In the genomic region with DNA sequence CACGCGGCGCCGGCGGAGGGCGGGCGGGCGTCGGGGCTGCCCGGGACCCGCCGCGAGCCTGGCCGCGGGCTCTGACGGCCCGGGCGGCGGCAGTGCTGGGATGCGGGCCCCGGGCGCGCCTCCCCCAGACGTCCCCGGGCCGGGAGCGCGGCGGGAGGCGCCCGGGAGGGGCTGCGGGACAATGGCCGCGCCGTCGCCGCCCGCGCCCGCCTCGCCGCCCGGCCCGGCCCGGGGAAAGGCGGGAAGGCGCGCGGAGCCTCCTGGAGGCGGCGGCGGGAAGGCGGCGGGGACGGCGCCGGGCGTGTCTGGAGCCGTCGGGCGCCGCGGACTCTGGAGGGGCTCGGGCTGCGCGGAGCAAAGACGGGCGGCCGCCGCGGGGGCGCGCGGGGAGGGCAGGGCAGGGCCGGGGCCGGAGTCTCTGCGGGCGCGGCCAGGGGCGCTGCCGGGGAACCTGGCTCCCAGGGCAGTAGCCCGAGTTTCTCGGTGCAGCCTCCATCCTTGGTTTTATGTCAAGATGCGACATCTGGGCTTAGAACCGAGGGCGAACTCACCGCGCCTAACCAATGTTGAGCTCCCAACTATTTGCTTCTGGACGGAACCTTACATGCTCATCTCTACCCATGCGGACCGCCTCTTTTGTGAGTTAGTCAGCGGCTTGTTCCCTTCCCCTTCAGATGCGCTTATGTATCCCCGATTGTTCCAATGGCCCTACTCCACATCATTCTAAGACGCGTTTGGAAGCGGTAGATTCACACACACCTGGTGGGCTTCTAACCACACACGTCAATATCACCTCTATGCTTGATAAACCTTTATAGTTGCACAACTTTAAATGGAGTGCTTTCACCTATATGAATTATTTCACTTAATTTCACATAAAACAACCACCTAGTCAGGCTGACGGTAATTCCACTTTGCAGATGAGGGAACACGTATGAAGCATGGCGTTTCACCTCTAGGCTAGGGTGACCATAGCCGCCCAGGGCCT, we compare ENCODE assay signal across 8 cellular contexts. TPM values are rescaled to one million over a fixed set of nuclear protein-coding genes. Genes with fewer than 3 reads are reported as not detected.
DNase-seq lines count a peak whose midpoint lies in the region; TF ChIP-seq lines count a peak whose summit lies in the region.

No MANE protein-coding gene starts in this region.

- WGBS in testis, 2 donors: 5 to 9% methylated on average over 22 to 40 of the region's 102 CpGs

- peak overlapping the region; percentile 59 to 60 for H3K4me3 ChIP-seq in testis

- H3K4me1 ChIP-seq in testis: peaks cover 8% of the 10 kb centered on the region

- H3K9me3 ChIP-seq in testis: no peaks in the 10 kb centered on the region

- DNase-seq in DMS 273 (lab: John Stamatoyannopoulos, UW; ENCODE audit: unreplicated experiment): peak; percentile 80
- no peak for DNase-seq in DMS 273 treated with DMSO at 0.1 percent for 48 hours (lab: John Stamatoyannopoulos, UW)
- peak; percentile 34 for DNase-seq in Kasumi-1 (lab: John Stamatoyannopoulos, UW)
- peak; percentile 25 for DNase-seq in epidermal melanocyte (ENCODE audit: insufficient read length, low spot score)
- peak; percentile 17 for DNase-seq in medulla oblongata (ENCODE audit: extremely low spot score)
- peak; percentile 48 for DNase-seq in testis
- no peak for DNase-seq in effector CD8-positive, alpha-beta T cell (lab: John Stamatoyannopoulos, UW)

- no peaks in the 10 kb centered on the region for H3K27me3 ChIP-seq in testis

- TF ChIP-seq POLR2A in testis (IDR thresholded peaks at IDR 0.05): no peak

- TF ChIP-seq CTCF in VCaP (conservative IDR thresholded peaks at IDR 0.05): no peak
- no peak for TF ChIP-seq CTCF in testis (IDR thresholded peaks at IDR 0.05)

- H3K36me3 ChIP-seq in testis (ENCODE audit: low read depth, missing control alignments): no peaks in the 10 kb centered on the region

- H3K27ac ChIP-seq in VCaP (peak overlapping the region; percentile 77), testis (peak overlapping the region; percentile 69 to 86)

- intact Hi-C loops in testis (cut with DNase I; ENCODE audit: low total_unique reads): no loop called here

RNA-seq across cellular contexts. Expression of gene ZBTB8A, which starts 0.7 kb away (rescaled TPM):
- total RNA-seq in testis: 10 to 100 TPM in 1 of 2 donors, 1 to 10 TPM in 1; 6.4 to 10.6 TPM
- 5.6 TPM for polyA plus RNA-seq in testis (ENCODE audit: insufficient read depth, low read depth, low replicate concordance)

Comparison
In these comparisons a context has a peak if more than half of its experiments do, and no peak if none do; other contexts are left out.
1. DNase-seq: peak in DMS 273 (single experiment), Kasumi-1 (2 of 2), epidermal melanocyte (single experiment), medulla oblongata (single experiment) and testis (single experiment); none in DMS 273 treated with DMSO at 0.1 percent for 48 hours (single experiment) and effector CD8-positive, alpha-beta T cell (single experiment).